ENCODE assay signal across 11 cellular contexts in genomic region chr5:32138839-32139493, GRCh38. TPM values are rescaled to one million over a fixed set of nuclear protein-coding genes. Genes with fewer than 3 reads are reported as not detected.
DNase-seq lines count a peak whose midpoint lies in the region; TF ChIP-seq lines count a peak whose summit lies in the region.
"Had no signal": no experiment of that assay in that cellular context is flagged by ENCODE, and none has a peak within 500 bp of the region (broad histone marks: within the 10 kb centered on the region; RNA-seq: fewer than 3 reads in every experiment).

No MANE protein-coding gene starts in this region.

- no peak overlapping the region for H3K27ac ChIP-seq in colonic mucosa

- H3K9me3 ChIP-seq in colonic mucosa: no peaks in the 10 kb centered on the region

- peak; percentile 42 for DNase-seq in RPMI7951 (ENCODE audit: low read depth)
- DNase-seq in activated CD8-positive, alpha-beta memory T cell treated with anti-CD3 and anti-CD28 coated beads for 48 hours (ENCODE audit: low read depth in 2 of 3, low spot score in 2 of 3): peak; percentile 21 to 53 (median 28)
- DNase-seq in hepatic stellate cell (ENCODE audit: low spot score): peak; percentile 22
- peak; percentile 58 to 72 (median 67) for DNase-seq in stimulated activated CD4-positive, alpha-beta T cell treated with anti-CD3 and anti-CD28 coated beads, TNF-alpha, amount 100 ng/mL, for 48 hours (ENCODE audit: low read depth in 3 of 3)
- no peak for DNase-seq in colonic mucosa
- no peak for DNase-seq in SIG-M5 treated with dmso at 0.1 percent for 504 hours (lab: John Stamatoyannopoulos, UW; ENCODE audit: unreplicated experiment)
- DNase-seq in mucosa of gallbladder (ENCODE audit: low spot score): no peak
- no peak for DNase-seq in NCI-H1417 treated with DMSO at 0.1 percent for 48 hours (lab: John Stamatoyannopoulos, UW)
- DNase-seq: glutamatergic neuron, NCI-H1694 had no signal

- no peaks in the 10 kb centered on the region for H3K36me3 ChIP-seq in colonic mucosa

- no peak for TF ChIP-seq CTCF in colonic mucosa (IDR thresholded peaks at IDR 0.05)

- no peaks in the 10 kb centered on the region for H3K4me1 ChIP-seq in colonic mucosa

- H3K4me3 ChIP-seq in colonic mucosa: no peak overlapping the region
- H3K4me3 ChIP-seq: dorsolateral prefrontal cortex had no signal

- H3K9ac ChIP-seq in colonic mucosa (ENCODE audit: low read depth in 2 of 2, low read length in 2 of 2): no peak overlapping the region

- intact Hi-C loops in colonic mucosa (cut with DNase I): no loop called here

- H3K27me3 ChIP-seq in colonic mucosa: no peaks in the 10 kb centered on the region
- H3K27me3 ChIP-seq: dorsolateral prefrontal cortex had no signal

RNA-seq across cellular contexts. Expression of gene GOLPH3, which starts 35.2 kb away (rescaled TPM):
- total RNA-seq in RPMI7951 (2014; rRNA removed; shearing (Covaris generic)): 56.3 and 56.7 TPM in 2 replicates
- total RNA-seq in colonic mucosa: 100 to 1,000 TPM; 128 to 130 TPM
- total RNA-seq in mucosa of gallbladder: 154 TPM

Comparison
In these comparisons a context has a peak if more than half of its experiments do, and no peak if none do; other contexts are left out.
1. DNase-seq: peak in RPMI7951 (single experiment), activated CD8-positive, alpha-beta memory T cell treated with anti-CD3 and anti-CD28 coated beads for 48 hours (3 of 3), hepatic stellate cell (single experiment) and stimulated activated CD4-positive, alpha-beta T cell treated with anti-CD3 and anti-CD28 coated beads, TNF-alpha, amount 100 ng/mL, for 48 hours (3 of 3); none in colonic mucosa (single experiment), SIG-M5 treated with dmso at 0.1 percent for 504 hours (single experiment), mucosa of gallbladder (single experiment) and NCI-H1417 treated with DMSO at 0.1 percent for 48 hours (single experiment).